8 cellular contexts compared by ENCODE assay signal in the genomic region with DNA sequence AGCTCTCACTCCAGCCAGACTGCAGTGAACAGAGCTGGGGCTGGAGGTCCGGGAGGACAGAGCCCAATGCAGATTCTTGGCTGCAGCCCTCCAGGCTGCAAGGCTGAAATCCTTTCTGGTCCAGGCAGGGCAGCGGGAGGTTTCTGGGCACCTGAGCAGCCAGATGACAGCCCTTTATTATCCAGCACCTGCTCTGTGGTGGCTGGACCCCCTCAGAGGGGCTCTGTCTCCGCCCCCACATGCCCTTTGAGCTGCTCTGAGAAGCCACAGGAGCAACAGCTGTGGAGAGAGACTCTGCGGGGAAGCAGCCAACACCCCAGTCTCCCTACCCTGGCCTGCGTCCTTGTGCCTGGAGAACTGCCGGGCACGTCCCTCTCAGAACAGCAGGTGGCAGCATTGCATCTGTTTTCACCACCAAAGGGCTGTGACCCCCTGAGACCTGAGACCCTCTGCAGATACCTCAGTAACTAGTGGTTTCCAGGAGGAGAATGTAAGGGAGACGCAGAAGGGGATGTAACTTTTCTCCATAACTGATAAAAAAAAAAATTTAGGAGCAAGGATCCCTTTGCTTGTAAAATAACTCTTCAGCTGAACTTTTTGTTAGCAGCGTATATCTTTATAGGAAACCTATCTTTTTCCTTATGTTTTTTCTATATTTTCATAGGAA. TPM values are rescaled to one million over a fixed set of nuclear protein-coding genes. Genes with fewer than 3 reads are reported as not detected.
A peak's percentile ranks its signal among the peaks of the same experiment; 100 is the strongest.
DNase-seq lines count a peak whose midpoint lies in the region; ATAC-seq, FAIRE-seq and TF ChIP-seq lines count a peak whose summit lies in the region.

No MANE protein-coding gene starts in this region.

- POLR2A ChIA-PET in activated CD4-positive, alpha-beta memory T cell treated with anti-CD3 and anti-CD28 coated beads, Interleukin-2, amount 10 ng/mL, durations not matched to agents 7 days and 5 days (lab: Charles Lee): interaction anchor here (1.0 to 6.4 kb wide), 3 partner anchors 14 to 149 kb away, joined by 3 to 118 read pairs (median 5); a partner anchor contains a TSS

- peak; percentile 71 for TF ChIP-seq CTCF in mesothelial cell of epicardium (IDR thresholded peaks at IDR 0.05; ENCODE audit: unreplicated experiment)

- no peak overlapping the region for H3K4me3 Mint-ChIP-seq in activated CD4-positive, alpha-beta memory T cell treated with anti-CD3 and anti-CD28 coated beads, Interleukin-2, amount 10 ng/mL, durations not matched to agents 7 days and 5 days
- no peak overlapping the region for H3K4me3 Mint-ChIP-seq in mesothelial cell of epicardium

- no peak overlapping the region for H3K27ac ChIP-seq in effector memory CD4-positive, alpha-beta T cell (ENCODE audit: insufficient read depth, low read length, poor library complexity, severe bottlenecking)

- no peaks in the 10 kb centered on the region for H3K9me3 ChIP-seq in effector memory CD4-positive, alpha-beta T cell (ENCODE audit: control insufficient read depth, low read length)

- no peak overlapping the region for H3K27ac Mint-ChIP-seq in activated CD4-positive, alpha-beta memory T cell treated with anti-CD3 and anti-CD28 coated beads, Interleukin-2, amount 10 ng/mL, durations not matched to agents 7 days and 5 days
- H3K27ac Mint-ChIP-seq in mesothelial cell of epicardium: no peak overlapping the region

- TF ChIP-seq POLR2A in H54 (IDR thresholded peaks at IDR 0.05; ENCODE audit: low read depth, low read length): no peak

- no peaks in the 10 kb centered on the region for H3K36me3 ChIP-seq in effector memory CD4-positive, alpha-beta T cell (ENCODE audit: control insufficient read depth, insufficient read depth, low read length)

- no peak for FAIRE-seq in H54 (lab: Jason Lieb, UNC)

- H3K4me3 ChIP-seq in effector memory CD4-positive, alpha-beta T cell (ENCODE audit: insufficient read depth, low read depth, low read length, poor library complexity, severe bottlenecking): no peak overlapping the region

- ATAC-seq in HG03175 (IDR thresholded peaks at IDR 0.05; ENCODE audit: unreplicated experiment): no peak

- no peaks in the 10 kb centered on the region for H3K9me3 Mint-ChIP-seq in activated CD4-positive, alpha-beta memory T cell treated with anti-CD3 and anti-CD28 coated beads, Interleukin-2, amount 10 ng/mL, durations not matched to agents 7 days and 5 days
- no peaks in the 10 kb centered on the region for H3K9me3 Mint-ChIP-seq in mesothelial cell of epicardium

- peaks cover 21% of the 10 kb centered on the region for H3K4me1 Mint-ChIP-seq in activated CD4-positive, alpha-beta memory T cell treated with anti-CD3 and anti-CD28 coated beads, Interleukin-2, amount 10 ng/mL, durations not matched to agents 7 days and 5 days
- peaks cover 23% of the 10 kb centered on the region for H3K4me1 Mint-ChIP-seq in mesothelial cell of epicardium

- DNase-seq in AG08395 (ENCODE audit: low spot score): peak; percentile 76
- DNase-seq in H54 (ENCODE audit: insufficient read length, low spot score): peak; percentile 78
- peak; percentile 49 for DNase-seq in NCI-H774 (lab: John Stamatoyannopoulos, UW)
- peak; percentile 76 for DNase-seq in activated CD4-positive, alpha-beta memory T cell treated with anti-CD3 and anti-CD28 coated beads, Interleukin-2, amount 10 ng/mL, durations not matched to agents 7 days and 5 days
- peak; percentile 17 to 50 (median 40) for DNase-seq in effector memory CD4-positive, alpha-beta T cell
- peak in 1 of 2 experiments; percentile 79 for DNase-seq in mesothelial cell of epicardium (ENCODE audit: low spot score in 2 of 2, unreplicated experiment in 2 of 2)
- DNase-seq in stimulated activated CD8-positive, alpha-beta memory T cell treated with anti-CD3 and anti-CD28 coated beads, Interleukin-2, amount 100 ng/mL, for 48 hours (ENCODE audit: low read depth in 2 of 2): peak; percentile 55 to 64

- H3K4me1 ChIP-seq in effector memory CD4-positive, alpha-beta T cell (ENCODE audit: control insufficient read depth, insufficient read depth, low read length, poor library complexity, severe bottlenecking): peaks cover 14% of the 10 kb centered on the region

- CTCF ChIA-PET in activated CD4-positive, alpha-beta memory T cell treated with anti-CD3 and anti-CD28 coated beads, Interleukin-2, amount 10 ng/mL, durations not matched to agents 7 days and 5 days (lab: Charles Lee): interaction anchor here (0.5 to 4.2 kb wide), 18 partner anchors 12 to 349 kb away, joined by 3 to 30 read pairs (median 4); a partner anchor contains a TSS

- H3K27me3 Mint-ChIP-seq in activated CD4-positive, alpha-beta memory T cell treated with anti-CD3 and anti-CD28 coated beads, Interleukin-2, amount 10 ng/mL, durations not matched to agents 7 days and 5 days: no peaks in the 10 kb centered on the region
- no peaks in the 10 kb centered on the region for H3K27me3 Mint-ChIP-seq in mesothelial cell of epicardium (ENCODE audit: low read depth)

- H3K27me3 ChIP-seq in effector memory CD4-positive, alpha-beta T cell (replicated peaks; ENCODE audit: control insufficient read depth, insufficient read depth, low read length, poor library complexity, severe bottlenecking): no peaks in the 10 kb centered on the region

- peaks cover 3% of the 10 kb centered on the region for H3K36me3 Mint-ChIP-seq in activated CD4-positive, alpha-beta memory T cell treated with anti-CD3 and anti-CD28 coated beads, Interleukin-2, amount 10 ng/mL, durations not matched to agents 7 days and 5 days (ENCODE audit: low read depth)
- no peaks in the 10 kb centered on the region for H3K36me3 Mint-ChIP-seq in mesothelial cell of epicardium

RNA-seq across cellular contexts. Expression of a gene that starts 3.7 kb away (rescaled TPM):
- 10 to 100 TPM; 89.8 to 91.0 TPM for total RNA-seq in activated CD4-positive, alpha-beta memory T cell treated with anti-CD3 and anti-CD28 coated beads, Interleukin-2, amount 10 ng/mL, durations not matched to agents 7 days and 5 days
- 67.6 to 70.2 TPM (median 68.1 TPM) in 3 replicates for total RNA-seq in mesothelial cell of epicardium

RNA-seq across cellular contexts. Expression of a gene that starts 32.5 kb away (rescaled TPM):
- 1 to 10 TPM; 1.7 to 2.0 TPM for total RNA-seq in activated CD4-positive, alpha-beta memory T cell treated with anti-CD3 and anti-CD28 coated beads, Interleukin-2, amount 10 ng/mL, durations not matched to agents 7 days and 5 days
- total RNA-seq in mesothelial cell of epicardium: 1.3 to 2.1 TPM (median 1.7 TPM) in 3 replicates

RNA-seq across cellular contexts. Expression of a gene that starts 44.1 kb away (rescaled TPM):
- total RNA-seq in activated CD4-positive, alpha-beta memory T cell treated with anti-CD3 and anti-CD28 coated beads, Interleukin-2, amount 10 ng/mL, durations not matched to agents 7 days and 5 days: 100 to 1,000 TPM; 177 to 183 TPM
- 126 to 133 TPM (median 130 TPM) in 3 replicates for total RNA-seq in mesothelial cell of epicardium

RNA-seq across cellular contexts. Expression of a gene that starts 54.3 kb away (rescaled TPM):
- 10 to 100 TPM; 88.7 to 95.1 TPM for total RNA-seq in activated CD4-positive, alpha-beta memory T cell treated with anti-CD3 and anti-CD28 coated beads, Interleukin-2, amount 10 ng/mL, durations not matched to agents 7 days and 5 days
- 97.2 to 103 TPM (median 97.7 TPM) in 3 replicates for total RNA-seq in mesothelial cell of epicardium

RNA-seq across cellular contexts. Expression of a gene that starts 57.0 kb away (rescaled TPM):
- total RNA-seq in activated CD4-positive, alpha-beta memory T cell treated with anti-CD3 and anti-CD28 coated beads, Interleukin-2, amount 10 ng/mL, durations not matched to agents 7 days and 5 days: 10 to 100 TPM; 21.3 to 22.7 TPM
- 47.2 to 49.6 TPM (median 48.1 TPM) in 3 replicates for total RNA-seq in mesothelial cell of epicardium
